In the genomic region with DNA sequence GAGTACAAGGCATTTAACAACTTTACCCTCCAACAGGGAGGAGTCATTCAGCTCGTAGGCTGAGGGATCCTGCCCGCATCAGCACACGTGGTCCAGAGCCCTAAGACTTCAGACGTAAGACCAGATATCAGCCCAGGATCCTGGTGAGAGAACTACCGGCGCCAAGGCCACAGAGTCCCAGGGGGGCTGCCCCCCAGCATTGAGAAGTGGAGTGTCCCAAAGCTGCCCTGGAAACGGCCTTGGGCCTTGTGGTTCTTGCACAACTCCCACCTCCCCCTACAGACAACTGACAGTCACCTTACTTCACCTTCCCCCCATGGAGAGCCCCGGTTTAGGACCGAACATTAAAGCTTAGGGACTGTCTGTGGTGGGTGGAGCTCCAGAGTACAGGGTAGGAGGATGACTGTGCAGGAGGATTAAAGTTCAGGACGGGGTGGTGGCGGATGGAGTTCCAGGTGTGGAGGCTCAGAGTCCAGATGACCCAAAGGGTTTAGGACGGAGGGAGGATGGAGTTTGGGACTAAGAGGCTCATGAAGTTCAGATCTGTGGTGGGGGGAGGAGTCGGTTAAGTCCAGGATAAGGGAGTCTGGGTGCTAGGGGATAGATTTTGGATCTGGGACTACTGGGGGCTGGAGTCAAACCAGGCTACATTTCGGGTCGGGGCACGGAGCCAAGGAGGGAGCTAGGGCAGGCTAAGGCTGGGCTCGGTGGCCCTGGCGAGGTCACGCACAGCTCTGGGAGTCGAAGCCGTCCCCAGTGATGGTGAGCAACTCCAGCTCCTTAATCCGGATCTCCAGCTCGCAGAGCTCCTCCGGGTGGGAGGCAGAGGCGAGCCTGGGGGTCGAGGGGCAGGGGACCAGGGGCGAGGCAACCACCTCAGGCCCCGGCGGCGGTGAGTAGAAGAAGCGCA, we compare ENCODE assay signal across 8 cellular contexts. TPM values are rescaled to one million over a fixed set of nuclear protein-coding genes. Genes with fewer than 3 reads are reported as not detected.
DNase-seq lines count a peak whose midpoint lies in the region; ATAC-seq and TF ChIP-seq lines count a peak whose summit lies in the region.

No MANE protein-coding gene starts in this region.

- peak overlapping the region; percentile 56 for H3K18ac ChIP-seq in mesendoderm (ENCODE audit: low read length)

- H3K4me3 ChIP-seq in cardiac fibroblast (replicated peaks in 1 of 2; ENCODE audit: low read depth in 2 of 2, low read length in 2 of 2) (peak overlapping the region; percentile 38 to 54), mesendoderm (ENCODE audit: low read length) (peak overlapping the region; percentile 9)

- H4K5ac ChIP-seq in mesendoderm (ENCODE audit: low read length): no peak overlapping the region

- H3K4me1 Mint-ChIP-seq in stimulated activated naive CD8-positive, alpha-beta T cell treated with anti-CD3 and anti-CD28 coated beads, Interleukin-15, Interleukin-2, amounts not matched to agents 100 ng/mL and 50 ng/mL, for 24 hours (ENCODE audit: low read depth): peaks cover 7% of the 10 kb centered on the region

- H3K23ac ChIP-seq in mesendoderm (ENCODE audit: low read length): no peak overlapping the region

- no peaks in the 10 kb centered on the region for H3K36me3 ChIP-seq in mesendoderm (ENCODE audit: control insufficient read depth, insufficient read depth, low read length)

- H3K4me1 ChIP-seq in mesendoderm (ENCODE audit: control insufficient read depth, low read depth, low read length): peaks cover 5% of the 10 kb centered on the region

- H3K27ac Mint-ChIP-seq in stimulated activated naive CD8-positive, alpha-beta T cell treated with anti-CD3 and anti-CD28 coated beads, Interleukin-15, Interleukin-2, amounts not matched to agents 100 ng/mL and 50 ng/mL, for 24 hours: peak overlapping the region; percentile 57

- H4K8ac ChIP-seq in mesendoderm (ENCODE audit: low read depth, low read length): no peak overlapping the region

- peak overlapping the region; percentile 69 for H3K4me3 Mint-ChIP-seq in stimulated activated naive CD8-positive, alpha-beta T cell treated with anti-CD3 and anti-CD28 coated beads, Interleukin-15, Interleukin-2, amounts not matched to agents 100 ng/mL and 50 ng/mL, for 24 hours

- no CpG with 5 or more reads among the region's 31 CpGs for WGBS in mesendoderm (ENCODE audit: extremely low coverage, insufficient coverage, low lambda C conversion rate)

- H3K27me3 Mint-ChIP-seq in stimulated activated naive CD8-positive, alpha-beta T cell treated with anti-CD3 and anti-CD28 coated beads, Interleukin-15, Interleukin-2, amounts not matched to agents 100 ng/mL and 50 ng/mL, for 24 hours: peaks cover 27% of the 10 kb centered on the region

- peak overlapping the region; percentile 48 for H3K9ac ChIP-seq in mesendoderm (ENCODE audit: low read length)

- no peak for TF ChIP-seq CTCF in cardiac fibroblast (IDR thresholded peaks at IDR 0.05; ENCODE audit: low read depth, low read length)

- H3K79me1 ChIP-seq in mesendoderm (ENCODE audit: low read length): no peaks in the 10 kb centered on the region

- H3K79me2 ChIP-seq in mesendoderm (ENCODE audit: control insufficient read depth, insufficient read depth, low read length): no peaks in the 10 kb centered on the region

- H3K36me3 Mint-ChIP-seq in stimulated activated naive CD8-positive, alpha-beta T cell treated with anti-CD3 and anti-CD28 coated beads, Interleukin-15, Interleukin-2, amounts not matched to agents 100 ng/mL and 50 ng/mL, for 24 hours (ENCODE audit: low read depth): no peaks in the 10 kb centered on the region

- H3K56ac ChIP-seq in mesendoderm (ENCODE audit: low read length): peak overlapping the region; percentile 78

- ATAC-seq in stimulated activated naive CD8-positive, alpha-beta T cell treated with anti-CD3 and anti-CD28 coated beads, Interleukin-15, Interleukin-2, amounts not matched to agents 100 U/mL and 50 U/mL, for 24 hours: no peak
- no peak for ATAC-seq in GM21576 (IDR thresholded peaks at IDR 0.05; ENCODE audit: unreplicated experiment)

- no peaks in the 10 kb centered on the region for H3K27me3 ChIP-seq in mesendoderm (ENCODE audit: insufficient read depth, low read length, poor library complexity)

- H2AK5ac ChIP-seq in mesendoderm (ENCODE audit: low read length): no peak overlapping the region

- H3K9me3 Mint-ChIP-seq in stimulated activated naive CD8-positive, alpha-beta T cell treated with anti-CD3 and anti-CD28 coated beads, Interleukin-15, Interleukin-2, amounts not matched to agents 100 ng/mL and 50 ng/mL, for 24 hours: no peaks in the 10 kb centered on the region

- H2BK5ac ChIP-seq in mesendoderm (ENCODE audit: low read length): no peak overlapping the region

- no peak overlapping the region for H2BK15ac ChIP-seq in mesendoderm (replicated peaks; ENCODE audit: low read depth)

- H3K4ac ChIP-seq in mesendoderm (ENCODE audit: low read depth, low read length): no peak overlapping the region

- peak overlapping the region; percentile 23 for H3K4me2 ChIP-seq in mesendoderm (ENCODE audit: low read length)

- DNase-seq in stimulated activated naive CD8-positive, alpha-beta T cell treated with anti-CD3 and anti-CD28 coated beads, Interleukin-15, Interleukin-2, amounts not matched to agents 100 U/mL and 50 U/mL, for 24 hours: no peak
- DNase-seq in cardiac fibroblast (ENCODE audit: low read depth in 2 of 2) (peak in 1 of 2 donors; percentile 51), mesendoderm (peak; percentile 11), COLO668 (lab: John Stamatoyannopoulos, UW; ENCODE audit: unreplicated experiment) (no peak), SHP77 (lab: John Stamatoyannopoulos, UW) (no peak), RPMI8226 (no peak)

- H2BK120ac ChIP-seq in mesendoderm (ENCODE audit: low read depth, low read length): no peak overlapping the region

- H3K27ac ChIP-seq in mesendoderm (ENCODE audit: low read depth, low read length): no peak overlapping the region

RNA-seq across cellular contexts. Expression of gene C11orf91, which starts 0.9 kb away (rescaled TPM):
- polyA plus RNA-seq in mesendoderm (2013, experiment 1 of 2): not detected
- 0.08 TPM for polyA plus RNA-seq in mesendoderm (2013, experiment 2 of 2)

RNA-seq across cellular contexts. Expression of gene CD59, which starts 36.5 kb away (rescaled TPM):
- 39.5 TPM for polyA plus RNA-seq in mesendoderm (2013, experiment 1 of 2)
- polyA plus RNA-seq in mesendoderm (2013, experiment 2 of 2): 40.7 TPM
